ENCODE assay signal across 14 cellular contexts in genomic region chr9:80125731-80126264, GRCh38.
A peak's percentile ranks its signal among the peaks of the same experiment; 100 is the strongest.
DNase-seq lines count a peak whose midpoint lies in the region; ATAC-seq and TF ChIP-seq lines count a peak whose summit lies in the region.
"Had no signal": no experiment of that assay in that cellular context is flagged by ENCODE, and none has a peak within 500 bp of the region (broad histone marks: within the 10 kb centered on the region; RNA-seq: fewer than 3 reads in every experiment).

No MANE protein-coding gene starts in this region.

- peak; percentile 3 for DNase-seq in ELR (ENCODE audit: low read depth)
- peak; percentile 32 for DNase-seq in RKO (ENCODE audit: low spot score)
- peak; percentile 23 for DNase-seq in fibroblast of the aortic adventitia (ENCODE audit: low read depth)
- no peak for DNase-seq in GOT3 (lab: John Stamatoyannopoulos, UW)
- DNase-seq in activated effector memory CD4-positive, alpha-beta T cell treated with Interleukin-2 at 50 U/mL for 16 hours = no peak
- DNase-seq in OCI-M1 (lab: John Stamatoyannopoulos, UW) = no peak
- DNase-seq: CD8-positive, alpha-beta T cell; COR-L47; DMS153; DMS79 treated with DMSO at 0.1 percent for 48 hours; GF-D8; GM23248; H7 had no signal

- TF ChIP-seq POLR2A in GM18505 (IDR thresholded peaks at IDR 0.05; ENCODE audit: borderline replicate concordance, extremely low read depth, insufficient read depth, insufficient read length) = no peak

- TF ChIP-seq CTCF in fibroblast of the aortic adventitia (IDR thresholded peaks at IDR 0.05; ENCODE audit: insufficient read depth, low read length) = no peak

- no peak for ATAC-seq in GM18505 (IDR thresholded peaks at IDR 0.05; ENCODE audit: unreplicated experiment)
- ATAC-seq: CD8-positive, alpha-beta T cell had no signal

- no peak overlapping the region for H3K4me3 ChIP-seq in fibroblast of the aortic adventitia (ENCODE audit: low read depth, low read length)
- H3K4me3 ChIP-seq: GM23248 had no signal

Comparison
In these comparisons a context has a peak if more than half of its experiments do, and no peak if none do; other contexts are left out.
1. DNase-seq: peak in ELR (single experiment), RKO (single experiment) and fibroblast of the aortic adventitia (single experiment); none in GOT3 (single experiment), activated effector memory CD4-positive, alpha-beta T cell treated with Interleukin-2 at 50 U/mL for 16 hours (single experiment) and OCI-M1 (single experiment).